ENCODE assay signal across 1 cellular context in genomic region chr11:34600339-34601084, GRCh38.
TF ChIP-seq lines count a peak whose summit lies in the region.

No MANE protein-coding gene starts in this region.

TF ChIP-seq in IMR-90, 13 proteins besides CTCF, POLR2A, EP300 and RAD21 (continued from another document):
- TF ChIP-seq CEBPB (IDR thresholded peaks at IDR 0.05; ENCODE audit: low read depth, low read length) (no peak), MXI1 (IDR thresholded peaks at IDR 0.05; ENCODE audit: borderline replicate concordance, low read depth, low read length) (no peak), MAFK (IDR thresholded peaks at IDR 0.05; ENCODE audit: low read depth, low read length) (no peak)
